8 cellular contexts compared by ENCODE assay signal in the genomic region with DNA sequence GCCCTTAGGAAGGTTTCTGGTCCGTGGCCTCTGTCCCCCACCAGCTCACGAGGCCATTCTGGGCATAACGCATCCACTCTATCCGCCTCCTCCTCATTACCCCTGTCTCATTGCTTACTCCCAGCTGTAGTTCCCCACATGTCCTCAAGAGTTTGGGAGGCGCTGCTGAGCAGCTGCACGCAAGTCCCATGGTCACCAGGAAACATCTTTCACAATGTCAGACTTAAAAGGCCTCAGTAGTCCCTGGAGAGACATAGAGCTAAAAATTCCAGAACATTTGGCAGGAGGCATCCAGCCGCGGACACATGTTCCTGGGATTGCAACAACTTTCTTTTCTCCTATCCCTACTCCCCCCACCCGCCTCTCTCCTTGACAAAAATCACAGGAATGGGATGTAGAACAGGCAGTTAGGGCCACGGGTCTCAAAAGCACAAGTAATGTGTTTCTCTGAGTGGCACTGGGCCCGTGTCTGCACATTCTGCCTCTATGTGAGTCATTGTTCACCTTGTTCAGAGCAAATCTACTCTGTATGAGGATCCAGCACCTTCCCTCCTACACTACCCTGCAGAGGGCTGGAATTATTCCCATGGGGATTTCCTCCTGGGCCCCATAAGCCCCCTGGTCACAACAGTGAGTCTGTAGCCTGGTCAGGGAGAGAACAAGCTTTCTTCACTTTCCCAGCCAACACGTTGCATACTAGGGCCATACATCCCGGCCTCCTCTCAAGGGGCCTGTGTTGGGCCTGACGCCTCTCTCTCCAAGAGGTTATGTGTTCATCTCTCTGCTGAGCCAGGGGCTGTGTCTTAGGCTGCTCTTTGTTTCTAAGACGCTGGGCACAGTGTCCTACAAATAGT. TPM values are rescaled to one million over a fixed set of nuclear protein-coding genes. Genes with fewer than 3 reads are reported as not detected.
DNase-seq lines count a peak whose midpoint lies in the region; ATAC-seq and TF ChIP-seq lines count a peak whose summit lies in the region.

No MANE protein-coding gene starts in this region.

- H3K27ac ChIP-seq in subcutaneous abdominal adipose tissue (ENCODE audit: low read depth, low read length), result peak overlapping the region; percentile 81

- H3K36me3 ChIP-seq in subcutaneous abdominal adipose tissue (ENCODE audit: control insufficient read depth in 5 of 5, insufficient read depth in 5 of 5, low read length in 5 of 5), result peaks cover 0 to 8% (median 0%) of the 10 kb centered on the region in 5 donors

- peaks cover 0 to 17% (median 15%) of the 10 kb centered on the region in 5 donors for H3K4me1 ChIP-seq in subcutaneous abdominal adipose tissue (ENCODE audit: control insufficient read depth in 5 of 5, insufficient read depth in 5 of 5, low read length in 5 of 5)

- peak overlapping the region in 1 of 5 donors; percentile 36 for H3K9ac ChIP-seq in subcutaneous abdominal adipose tissue (ENCODE audit: low read length in 5 of 5)

- H3K4me3 ChIP-seq in epithelial cell of proximal tubule (ENCODE audit: low read depth, low read length) (no peak overlapping the region), subcutaneous abdominal adipose tissue (ENCODE audit: low read depth in 1 of 5, low read length in 5 of 5) (peak overlapping the region in 1 of 5 donors; percentile 19)

- no peak for ATAC-seq in HG03025 (IDR thresholded peaks at IDR 0.05; ENCODE audit: low FRiP score, unreplicated experiment)

- DNase-seq in NCI-H1694 treated with DMSO at 0.1 percent for 48 hours (lab: John Stamatoyannopoulos, UW) (peak; percentile 19), NCI-H1694 (lab: John Stamatoyannopoulos, UW) (no peak), NCI-H1105 (lab: John Stamatoyannopoulos, UW) (peak; percentile 1), epithelial cell of proximal tubule (ENCODE audit: low read depth) (no peak), myocyte (ENCODE audit: low read depth) (peak; percentile 75)
- DNase-seq in activated CD8-positive, alpha-beta memory T cell treated with anti-CD3 and anti-CD28 coated beads for 24 hours, result peak; percentile 87

- peaks cover 0 to 5% (median 2%) of the 10 kb centered on the region in 5 donors for H3K27me3 ChIP-seq in subcutaneous abdominal adipose tissue (ENCODE audit: control insufficient read depth in 5 of 5, insufficient read depth in 4 of 5, low read length in 5 of 5)

- H3K9me3 ChIP-seq in subcutaneous abdominal adipose tissue (ENCODE audit: control insufficient read depth in 5 of 5, low read length in 5 of 5), result peaks cover 0 to 3% (median 0%) of the 10 kb centered on the region in 5 donors

- peak; percentile 90 for TF ChIP-seq CTCF in epithelial cell of proximal tubule (conservative IDR thresholded peaks at IDR 0.05; ENCODE audit: low read depth, low read length)

RNA-seq across cellular contexts. Expression of a gene that starts 8.2 kb away (rescaled TPM):
- total RNA-seq in epithelial cell of proximal tubule (18.0 and 33.9 TPM in 2 replicates), myocyte (28.8 and 130 TPM in 2 replicates)
- 42.4 TPM for polyA plus RNA-seq in myocyte (2012)

Comparison
In these comparisons a context has a peak if more than half of its experiments do, and no peak if none do; other contexts are left out.
1. DNase-seq: peak in NCI-H1694 treated with DMSO at 0.1 percent for 48 hours (single experiment), NCI-H1105 (single experiment), activated CD8-positive, alpha-beta memory T cell treated with anti-CD3 and anti-CD28 coated beads for 24 hours (single experiment) and myocyte (single experiment); none in NCI-H1694 (single experiment) and epithelial cell of proximal tubule (single experiment).